In the genomic region with DNA sequence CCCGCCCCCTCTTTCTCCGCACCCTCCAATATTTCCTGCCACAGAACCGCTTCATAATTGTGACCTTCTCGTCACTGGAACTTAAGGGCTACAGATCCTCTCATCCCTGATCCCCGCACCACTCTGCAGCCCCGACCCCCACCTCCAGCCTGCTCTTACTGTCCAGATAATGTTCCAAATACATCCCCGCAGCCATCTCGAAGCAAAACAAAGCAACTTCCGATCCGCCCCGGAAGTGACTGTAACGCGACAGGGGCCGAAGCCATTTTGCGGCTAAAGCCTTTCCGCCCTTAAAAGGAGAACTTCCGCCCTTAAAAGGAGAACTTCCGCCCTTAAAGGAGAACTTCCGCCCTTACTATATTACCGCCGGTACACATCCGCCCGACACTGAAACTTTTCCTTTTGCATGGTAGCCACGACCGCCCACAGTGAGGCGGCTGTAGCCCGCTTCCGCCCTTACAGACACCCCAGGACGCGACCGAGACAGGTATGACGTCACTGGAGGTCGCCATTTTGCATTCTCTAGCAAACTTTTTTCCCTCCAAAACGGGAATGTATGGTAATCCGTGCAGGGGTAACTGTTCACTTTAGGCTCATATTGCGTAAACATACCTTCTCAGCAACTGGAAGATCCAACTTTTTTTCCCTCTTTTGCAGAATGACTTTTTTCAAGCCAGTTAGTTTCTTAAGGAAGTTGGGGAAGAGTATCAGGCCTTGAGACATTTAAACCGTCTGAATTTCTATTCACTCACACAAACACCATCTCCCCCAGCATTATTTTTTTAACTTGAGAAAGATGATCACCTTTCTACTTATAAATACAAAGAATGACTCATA, we compare ENCODE assay signal across 8 cellular contexts. TPM values are rescaled to one million over a fixed set of nuclear protein-coding genes. Genes with fewer than 3 reads are reported as not detected.
DNase-seq lines count a peak whose midpoint lies in the region; ATAC-seq and TF ChIP-seq lines count a peak whose summit lies in the region.

Gene ING4, minus strand, starts transcription at position 214 of the 837 bp plus-strand sequence. Its CDS starts 18 bp downstream, at position 196.

- H3K27ac ChIP-seq in WERI-Rb-1 = peak within 1 kb of the TSS; percentile 80
- peak within 1 kb of the TSS; percentile 44 for H3K27ac ChIP-seq in mammary epithelial cell (ENCODE audit: insufficient read depth, low read depth, low read length)
- peak within 1 kb of the TSS; percentile 2 for H3K27ac ChIP-seq in iPS-20b (ENCODE audit: low read length)
- peak within 1 kb of the TSS; percentile 24 to 84 (median 76) for H3K27ac ChIP-seq in skin epidermis

- peak within 1 kb of the TSS; percentile 90 for H2AFZ ChIP-seq in mammary epithelial cell (ENCODE audit: low read depth, low read length)

- H3K36me3 ChIP-seq in WERI-Rb-1 (peaks cover 20% of the 10 kb centered on the region), mammary epithelial cell (ENCODE audit: insufficient read depth, low read length) (peaks cover 6% of the 10 kb centered on the region), iPS-20b (ENCODE audit: insufficient read depth, low read depth, low read length) (peaks cover 22% of the 10 kb centered on the region)

- 8% methylated on average over 22 of the region's 37 CpGs for WGBS in mammary epithelial cell (ENCODE audit: low coverage, missing lambda C conversion rate)

- CTCF ChIA-PET in mammary epithelial cell (lab: Charles Lee; ENCODE audit: low non-redundant PET) = no interaction called here

- H3K9me3 ChIP-seq in WERI-Rb-1 (ENCODE audit: severe bottlenecking) (no peaks in the 10 kb centered on the region), mammary epithelial cell (replicated peaks; ENCODE audit: insufficient read depth, low read length) (no peaks in the 10 kb centered on the region), iPS-20b (ENCODE audit: insufficient read depth, low read depth, low read length) (no peaks in the 10 kb centered on the region)

- H3K4me1 ChIP-seq in mammary epithelial cell (ENCODE audit: insufficient read depth, low read length) = peaks cover 8% of the 10 kb centered on the region
- H3K4me1 ChIP-seq in iPS-20b (ENCODE audit: insufficient read depth, low read length) = no peaks in the 10 kb centered on the region

- H4K20me1 ChIP-seq in mammary epithelial cell (ENCODE audit: insufficient read depth, low read length) = no peaks in the 10 kb centered on the region

- H3K9ac ChIP-seq in mammary epithelial cell (ENCODE audit: insufficient read depth, low read length) (peak within 1 kb of the TSS; percentile 77), iPS-20b (ENCODE audit: low read depth, low read length) (peak within 1 kb of the TSS; percentile 85; the same call in 1 of the 2 replicates)

- dilution Hi-C loops in mammary epithelial cell (cut with HindIII; ENCODE audit: low sequenced_read_pairs) = no loop called here

- H3K79me2 ChIP-seq in mammary epithelial cell (ENCODE audit: insufficient read depth, low read length) = peaks cover 9% of the 10 kb centered on the region

- no TSS peak for BruUV-seq in mammary epithelial cell (replicated peaks; lab: Mats Ljungman, UMichigan)

- in situ Hi-C loops in ACHN (cut with HindIII; ENCODE audit: low pct_ligation_motif_present, low pct_unique_long_range_greater_than_20kb, low sequenced_read_pairs) = no loop called here
- in situ Hi-C loops in mammary epithelial cell (cut with MboI; ENCODE audit: low sequenced_read_pairs in 2 of 2) = no loop called here

- intact Hi-C loops in mammary epithelial cell (cut with micrococcal nuclease) = loop anchor here (1.0 to 10.0 kb wide), 4 partner anchors 26 to 164 kb away; partner anchors contain the start of genes COPS7A, P3H3 and ZNF384

- TF ChIP-seq CTCF in WERI-Rb-1 (IDR thresholded peaks at IDR 0.05; ENCODE audit: low read depth, low read length) (no peak), mammary epithelial cell (conservative IDR thresholded peaks at IDR 0.05 in 1 of 2, IDR thresholded peaks at IDR 0.05 in 1 of 2; ENCODE audit: extremely low read depth in 1 of 2, insufficient read depth in 1 of 2, low read depth in 1 of 2, low read length in 2 of 2) (no peak)

- peak within 1 kb of the TSS; percentile 79 for H3K4me2 ChIP-seq in mammary epithelial cell (ENCODE audit: insufficient read depth, low read depth, low read length)

- H3K4me3 ChIP-seq in WERI-Rb-1 (ENCODE audit: low read depth, low read length) = peak within 1 kb of the TSS; percentile 72
- peak within 1 kb of the TSS; percentile 67 to 71 (median 69) for H3K4me3 ChIP-seq in mammary epithelial cell (replicated peaks in 1 of 3; ENCODE audit: insufficient read depth in 1 of 3, low read depth in 2 of 3, low read length in 3 of 3)
- H3K4me3 ChIP-seq in iPS-20b (ENCODE audit: low read length) = peak within 1 kb of the TSS; percentile 90
- H3K4me3 ChIP-seq in skin epidermis = peak within 1 kb of the TSS; percentile 64 to 83 (median 70)

- DNase-seq in ACHN (peak; percentile 100), NCI-H2227 (lab: John Stamatoyannopoulos, UW; ENCODE audit: unreplicated experiment) (peak; percentile 98), WERI-Rb-1 (peak; percentile 98), mammary epithelial cell (peak; percentile 99)

- H3K27me3 ChIP-seq in WERI-Rb-1 (ENCODE audit: insufficient read depth, low read depth, severe bottlenecking) (no peaks in the 10 kb centered on the region), mammary epithelial cell (ENCODE audit: insufficient read depth, low read length) (no peaks in the 10 kb centered on the region), iPS-20b (ENCODE audit: insufficient read depth, low read length) (no peaks in the 10 kb centered on the region)

- ATAC-seq in GM18873 (IDR thresholded peaks at IDR 0.05; ENCODE audit: low FRiP score, unreplicated experiment) (peak; percentile 83), HG03139 (IDR thresholded peaks at IDR 0.05; ENCODE audit: unreplicated experiment) (peak; percentile 96)

RNA-seq across cellular contexts. Expression of gene ING4, which starts in this region (rescaled TPM):
- 10 to 100 TPM; 14.8 to 34.8 TPM for total RNA-seq in mammary epithelial cell
- polyA plus RNA-seq in mammary epithelial cell = 20.3 TPM
- 40.3 TPM for polyA minus RNA-seq in mammary epithelial cell

Comparison
In these comparisons a context has a peak if more than half of its experiments do, and no peak if none do; other contexts are left out.
1. Peak in every context shown above with its lines: DNase-seq, ATAC-seq, H3K4me3 ChIP-seq and H3K27ac ChIP-seq.
2. H3K27ac ChIP-seq: peak in every context shown above with its lines; median percentile 80 in WERI-Rb-1; 76 in skin epidermis; 44 in mammary epithelial cell; 2 in iPS-20b.